ENCODE assay signal across 20 cellular contexts in the genomic region with DNA sequence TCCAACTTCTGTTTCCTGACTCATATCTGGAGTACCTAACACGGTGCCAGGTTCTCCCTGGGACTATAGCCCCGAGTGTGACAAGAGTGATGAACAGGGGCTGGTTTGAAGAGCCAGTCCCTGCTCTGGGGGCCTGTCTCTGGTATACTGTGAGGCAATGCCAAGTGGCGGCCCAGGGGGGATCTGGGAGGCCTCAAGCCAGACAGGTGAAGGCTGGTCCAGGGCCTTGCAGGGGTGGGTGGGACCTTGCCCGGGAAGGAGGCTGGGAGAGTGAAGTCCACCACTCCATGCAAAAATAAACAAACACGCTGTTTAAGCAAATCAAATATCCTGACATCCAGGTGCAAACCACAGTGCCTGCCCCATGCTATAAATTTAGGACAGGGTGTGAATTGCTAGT.
"Had no signal": no experiment of that assay in that cellular context is flagged by ENCODE, and none has a peak within 500 bp of the region (broad histone marks: within the 10 kb centered on the region; RNA-seq: fewer than 3 reads in every experiment).

No MANE protein-coding gene starts in this region.

- DNase-seq: activated CD4-positive, alpha-beta memory T cell treated with anti-CD3 and anti-CD28 coated beads, Interleukin-2, amount 10 ng/mL, durations not matched to agents 7 days and 5 days; activated CD4-positive, alpha-beta T cell treated with anti-CD3 and anti-CD28 coated beads for 1 hour; activated CD4-positive, alpha-beta T cell treated with anti-CD3 and anti-CD28 coated beads, Interleukin-2, amount 10 ng/mL, durations not matched to agents 7 days and 5 days; activated CD8-positive, alpha-beta memory T cell treated with anti-CD3 and anti-CD28 coated beads, Interleukin-2, amount 50 U/mL, for 48 hours; activated gamma-delta T cell; activated naive CD4-positive, alpha-beta T cell treated with anti-CD3 and anti-CD28 coated beads, Interleukin-2, amount 10 ng/mL, durations not matched to agents 7 days and 5 days; activated naive CD8-positive, alpha-beta T cell treated with anti-CD3 and anti-CD28 coated beads, Interleukin-2, amount 10 ng/mL, durations not matched to agents 7 days and 5 days; activated T-cell treated with anti-CD3 and anti-CD28 coated beads, Interleukin-2, amount 50 U/mL, for 24 hours; amniotic stem cell; central memory CD4-positive, alpha-beta T cell; natural killer cell; stimulated activated CD4-positive, alpha-beta T cell treated with anti-CD3 and anti-CD28 coated beads, Interleukin-2, amount 100 ng/mL, for 48 hours; stimulated activated naive CD4-positive, alpha-beta T cell treated with Interleukin-2 at 50 U/mL for 16 hours; T-helper 2 cell had no signal

- H3K27ac Mint-ChIP-seq: activated CD4-positive, alpha-beta memory T cell treated with anti-CD3 and anti-CD28 coated beads, Interleukin-2, amount 10 ng/mL, durations not matched to agents 7 days and 5 days; activated CD4-positive, alpha-beta T cell treated with anti-CD3 and anti-CD28 coated beads, Interleukin-2, amount 10 ng/mL, durations not matched to agents 7 days and 5 days; activated naive CD4-positive, alpha-beta T cell treated with anti-CD3 and anti-CD28 coated beads, Interleukin-2, amount 10 ng/mL, durations not matched to agents 7 days and 5 days; activated naive CD8-positive, alpha-beta T cell treated with anti-CD3 and anti-CD28 coated beads, Interleukin-2, amount 10 ng/mL, durations not matched to agents 7 days and 5 days; activated T-cell treated with anti-CD3 and anti-CD28 coated beads, Interleukin-2, amount 50 U/mL, for 24 hours; dendritic cell treated with granulocyte-macrophage colony-stimulating factor and Interleukin-4, amounts not matched to agents 40 ng/mL and 50 ng/mL, for 4 days; memory B cell; natural killer cell; neural progenitor cell; WTC11 had no signal

- H3K36me3 ChIP-seq: neural progenitor cell, right atrium auricular region, tibial nerve had no signal

- H3K27me3 ChIP-seq: right atrium auricular region, tibial nerve had no signal

- H3K4me1 Mint-ChIP-seq: activated CD4-positive, alpha-beta memory T cell treated with anti-CD3 and anti-CD28 coated beads, Interleukin-2, amount 10 ng/mL, durations not matched to agents 7 days and 5 days; activated CD4-positive, alpha-beta T cell treated with anti-CD3 and anti-CD28 coated beads, Interleukin-2, amount 10 ng/mL, durations not matched to agents 7 days and 5 days; activated naive CD4-positive, alpha-beta T cell treated with anti-CD3 and anti-CD28 coated beads, Interleukin-2, amount 10 ng/mL, durations not matched to agents 7 days and 5 days; activated naive CD8-positive, alpha-beta T cell treated with anti-CD3 and anti-CD28 coated beads, Interleukin-2, amount 10 ng/mL, durations not matched to agents 7 days and 5 days; memory B cell; natural killer cell had no signal

- H3K9ac ChIP-seq: neural progenitor cell had no signal

- H3K4me3 Mint-ChIP-seq: activated CD4-positive, alpha-beta memory T cell treated with anti-CD3 and anti-CD28 coated beads, Interleukin-2, amount 10 ng/mL, durations not matched to agents 7 days and 5 days; activated CD4-positive, alpha-beta T cell treated with anti-CD3 and anti-CD28 coated beads, Interleukin-2, amount 10 ng/mL, durations not matched to agents 7 days and 5 days; activated naive CD4-positive, alpha-beta T cell treated with anti-CD3 and anti-CD28 coated beads, Interleukin-2, amount 10 ng/mL, durations not matched to agents 7 days and 5 days; activated naive CD8-positive, alpha-beta T cell treated with anti-CD3 and anti-CD28 coated beads, Interleukin-2, amount 10 ng/mL, durations not matched to agents 7 days and 5 days; activated T-cell treated with anti-CD3 and anti-CD28 coated beads, Interleukin-2, amount 50 U/mL, for 24 hours; dendritic cell treated with granulocyte-macrophage colony-stimulating factor and Interleukin-4, amounts not matched to agents 40 ng/mL and 50 ng/mL, for 4 days; memory B cell; natural killer cell; neural progenitor cell; WTC11 had no signal

- H3K9me3 Mint-ChIP-seq: activated CD4-positive, alpha-beta memory T cell treated with anti-CD3 and anti-CD28 coated beads, Interleukin-2, amount 10 ng/mL, durations not matched to agents 7 days and 5 days; activated CD4-positive, alpha-beta T cell treated with anti-CD3 and anti-CD28 coated beads, Interleukin-2, amount 10 ng/mL, durations not matched to agents 7 days and 5 days; activated naive CD4-positive, alpha-beta T cell treated with anti-CD3 and anti-CD28 coated beads, Interleukin-2, amount 10 ng/mL, durations not matched to agents 7 days and 5 days; activated naive CD8-positive, alpha-beta T cell treated with anti-CD3 and anti-CD28 coated beads, Interleukin-2, amount 10 ng/mL, durations not matched to agents 7 days and 5 days; activated T-cell treated with anti-CD3 and anti-CD28 coated beads, Interleukin-2, amount 50 U/mL, for 24 hours; dendritic cell treated with granulocyte-macrophage colony-stimulating factor and Interleukin-4, amounts not matched to agents 40 ng/mL and 50 ng/mL, for 4 days; memory B cell; natural killer cell; neural progenitor cell; WTC11 had no signal

- H3K9me3 ChIP-seq: right atrium auricular region, tibial nerve had no signal

- H3K4me2 ChIP-seq: neural progenitor cell had no signal

- H3K27ac ChIP-seq: neural progenitor cell, right atrium auricular region had no signal

- H3K4me1 ChIP-seq: right atrium auricular region had no signal

- H3K36me3 Mint-ChIP-seq: activated naive CD4-positive, alpha-beta T cell treated with anti-CD3 and anti-CD28 coated beads, Interleukin-2, amount 10 ng/mL, durations not matched to agents 7 days and 5 days; activated naive CD8-positive, alpha-beta T cell treated with anti-CD3 and anti-CD28 coated beads, Interleukin-2, amount 10 ng/mL, durations not matched to agents 7 days and 5 days; memory B cell; natural killer cell; neural progenitor cell; WTC11 had no signal

- H3K4me3 ChIP-seq: neural progenitor cell, right atrium auricular region, tibial nerve had no signal

- ATAC-seq: natural killer cell, WTC11 had no signal
